Comparison of ENCODE assay signal across 8 cellular contexts in genomic region chr4:40228497-40229365, GRCh38. TPM values are rescaled to one million over a fixed set of nuclear protein-coding genes. Genes with fewer than 3 reads are reported as not detected.
A peak's percentile ranks its signal among the peaks of the same experiment; 100 is the strongest.
DNase-seq lines count a peak whose midpoint lies in the region; ATAC-seq and FAIRE-seq lines count a peak whose summit lies in the region.

No MANE protein-coding gene starts in this region.

- intact Hi-C loops in left cardiac atrium (cut with DNase I): no loop called here

- no peaks in the 10 kb centered on the region for H3K9me3 Mint-ChIP-seq in activated CD8-positive, alpha-beta memory T cell treated with anti-CD3 and anti-CD28 coated beads, Interleukin-2, amount 10 ng/mL, durations not matched to agents 7 days and 5 days (ENCODE audit: low read depth)
- H3K9me3 Mint-ChIP-seq in T-cell: peaks cover 0 to 5% (median 4%) of the 10 kb centered on the region in 3 donors

- H3K27me3 Mint-ChIP-seq in activated CD8-positive, alpha-beta memory T cell treated with anti-CD3 and anti-CD28 coated beads, Interleukin-2, amount 10 ng/mL, durations not matched to agents 7 days and 5 days: no peaks in the 10 kb centered on the region
- no peaks in the 10 kb centered on the region for H3K27me3 Mint-ChIP-seq in T-cell

- H3K4me1 Mint-ChIP-seq in activated CD8-positive, alpha-beta memory T cell treated with anti-CD3 and anti-CD28 coated beads, Interleukin-2, amount 10 ng/mL, durations not matched to agents 7 days and 5 days: peaks cover 95% of the 10 kb centered on the region
- peaks cover 91 to 94% (median 91%) of the 10 kb centered on the region in 3 donors for H3K4me1 Mint-ChIP-seq in T-cell

- peak overlapping the region; percentile 58 for H3K4me3 Mint-ChIP-seq in activated CD8-positive, alpha-beta memory T cell treated with anti-CD3 and anti-CD28 coated beads, Interleukin-2, amount 10 ng/mL, durations not matched to agents 7 days and 5 days
- H3K4me3 Mint-ChIP-seq in T-cell: peak overlapping the region; percentile 68 to 83 (median 76)

- CTCF ChIA-PET in activated CD8-positive, alpha-beta memory T cell treated with anti-CD3 and anti-CD28 coated beads, Interleukin-2, amount 10 ng/mL, durations not matched to agents 7 days and 5 days (lab: Charles Lee): interaction anchor here (0.6 to 9.4 kb wide), 19 partner anchors 9 to 448 kb away, joined by 3 to 83 read pairs (median 4); partner anchors contain the start of gene RHOH
- CTCF ChIA-PET in T-cell (lab: Charles Lee): interaction anchor here (0.7 to 1.8 kb wide), 11 partner anchors 9 to 88 kb away, joined by 3 to 7 read pairs (median 4); no protein-coding TSS in a partner anchor

- POLR2A ChIA-PET in T-cell (lab: Charles Lee): interaction anchor here (0.5 to 2.9 kb wide), 9 partner anchors 9 to 910 kb away, joined by 3 to 14 read pairs (median 8); partner anchors contain the start of genes LIAS (in 1 of the 2) and RPL9 (in 1 of the 2)

- H3K27ac Mint-ChIP-seq in activated CD8-positive, alpha-beta memory T cell treated with anti-CD3 and anti-CD28 coated beads, Interleukin-2, amount 10 ng/mL, durations not matched to agents 7 days and 5 days: peak overlapping the region; percentile 93
- H3K27ac Mint-ChIP-seq in T-cell: peak overlapping the region; percentile 97 to 99

- H3K36me3 Mint-ChIP-seq in activated CD8-positive, alpha-beta memory T cell treated with anti-CD3 and anti-CD28 coated beads, Interleukin-2, amount 10 ng/mL, durations not matched to agents 7 days and 5 days: peaks cover 74% of the 10 kb centered on the region
- H3K36me3 Mint-ChIP-seq in T-cell: peaks cover 56% of the 10 kb centered on the region

- ATAC-seq in activated CD8-positive, alpha-beta memory T cell treated with anti-CD3 and anti-CD28 coated beads, Interleukin-2, amount 10 ng/mL, durations not matched to agents 7 days and 5 days: peak; percentile 5
- ATAC-seq in HG02571 (IDR thresholded peaks at IDR 0.05; ENCODE audit: unreplicated experiment) (peak; percentile 40), T-cell (replicated peaks in 1 of 4) (no peak), left cardiac atrium (no peak)

- peak; percentile 62 for DNase-seq in activated CD8-positive, alpha-beta memory T cell treated with anti-CD3 and anti-CD28 coated beads, Interleukin-2, amount 10 ng/mL, durations not matched to agents 7 days and 5 days
- no peak for DNase-seq in activated CD8-positive, alpha-beta memory T cell treated with anti-CD3 and anti-CD28 coated beads, Interleukin-2, amount 50 U/mL, for 4 hours
- DNase-seq in T-cell (no peak), kidney tubule cell (ENCODE audit: low spot score) (peak; percentile 9), NCI-H2227 treated with DMSO at 0.1 percent for 48 hours (lab: John Stamatoyannopoulos, UW) (no peak), left cardiac atrium (no peak), urothelium cell line (ENCODE audit: low spot score) (no peak)

- no peak for FAIRE-seq in urothelium cell line (lab: Jason Lieb, UNC)

RNA-seq across cellular contexts. Expression of gene RHOH, which starts 31.9 kb away (rescaled TPM):
- 100 to 1,000 TPM; 136 to 145 TPM for total RNA-seq in activated CD8-positive, alpha-beta memory T cell treated with anti-CD3 and anti-CD28 coated beads, Interleukin-2, amount 10 ng/mL, durations not matched to agents 7 days and 5 days
- total RNA-seq in T-cell: 100 to 1,000 TPM; 174 to 436 (median 216) TPM
- 1 to 10 TPM in 1 of 2 donors, under 1 TPM in 1; 0.68 to 1.8 TPM for total RNA-seq in left cardiac atrium

Comparison
In these comparisons a context has a peak if more than half of its experiments do, and no peak if none do; other contexts are left out.
1. DNase-seq: peak in activated CD8-positive, alpha-beta memory T cell treated with anti-CD3 and anti-CD28 coated beads, Interleukin-2, amount 10 ng/mL, durations not matched to agents 7 days and 5 days (single experiment) and kidney tubule cell (single experiment); none in activated CD8-positive, alpha-beta memory T cell treated with anti-CD3 and anti-CD28 coated beads, Interleukin-2, amount 50 U/mL, for 4 hours (single experiment), T-cell (0 of 34), NCI-H2227 treated with DMSO at 0.1 percent for 48 hours (single experiment), left cardiac atrium (single experiment) and urothelium cell line (single experiment).
2. ATAC-seq: peak in activated CD8-positive, alpha-beta memory T cell treated with anti-CD3 and anti-CD28 coated beads, Interleukin-2, amount 10 ng/mL, durations not matched to agents 7 days and 5 days (single experiment) and HG02571 (single experiment); none in T-cell (0 of 4) and left cardiac atrium (0 of 2).
3. RNA of gene RHOH, which starts 31.9 kb away (total RNA-seq): 174 to 436 TPM in T-cell and 136 to 145 TPM in activated CD8-positive, alpha-beta memory T cell treated with anti-CD3 and anti-CD28 coated beads, Interleukin-2, amount 10 ng/mL, durations not matched to agents 7 days and 5 days; 0.68 to 1.8 TPM in left cardiac atrium; every median in the first group is over 10 times any median in the second.